22 cellular contexts compared by ENCODE assay signal in the genomic region with DNA sequence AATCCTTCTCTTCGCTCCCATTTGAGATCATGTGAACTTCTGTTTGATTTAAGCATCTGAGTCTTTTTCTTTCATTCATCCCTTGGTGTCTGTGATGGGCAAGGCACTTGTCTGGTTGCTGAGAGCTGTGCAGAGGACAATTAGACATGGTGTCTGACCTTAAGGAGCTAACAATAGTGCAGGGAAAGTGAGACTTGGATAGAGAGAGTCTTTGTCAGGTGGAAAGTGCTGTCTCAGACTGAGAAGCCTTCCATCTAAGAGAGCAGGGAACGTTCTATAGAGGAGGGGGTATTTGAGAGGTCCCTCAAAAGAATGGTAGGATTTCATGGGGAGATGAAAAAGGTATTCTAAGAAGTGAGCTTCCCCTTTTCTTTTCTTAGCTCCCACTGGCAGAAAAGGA. TPM values are rescaled to one million over a fixed set of nuclear protein-coding genes. Genes with fewer than 3 reads are reported as not detected.
DNase-seq lines count a peak whose midpoint lies in the region; ATAC-seq and TF ChIP-seq lines count a peak whose summit lies in the region.
"Had no signal": no experiment of that assay in that cellular context is flagged by ENCODE, and none has a peak within 500 bp of the region (broad histone marks: within the 10 kb centered on the region; RNA-seq: fewer than 3 reads in every experiment).

No MANE protein-coding gene starts in this region.

- H3F3A ChIP-seq in MM.1S (ENCODE audit: insufficient read depth, low read length) (no peaks in the 10 kb centered on the region), neural progenitor cell (ENCODE audit: low read depth) (no peaks in the 10 kb centered on the region)

- H3K4me3 ChIP-seq in cardiac muscle cell: no peak overlapping the region
- no peak overlapping the region for H3K4me3 ChIP-seq in MM.1S (ENCODE audit: low read length)
- no peak overlapping the region for H3K4me3 ChIP-seq in neural progenitor cell
- H3K4me3 ChIP-seq: SK-N-MC had no signal

- H3K27ac ChIP-seq in cardiac muscle cell (peak overlapping the region; percentile 28), MM.1S (ENCODE audit: low read length) (no peak overlapping the region), neural progenitor cell (no peak overlapping the region)
- H3K27ac ChIP-seq: C4-2B, SK-N-MC had no signal

- H3K4me1 ChIP-seq in cardiac muscle cell (ENCODE audit: low read depth) (peaks cover 5% of the 10 kb centered on the region), MM.1S (ENCODE audit: low read length) (peaks cover 6% of the 10 kb centered on the region), neural progenitor cell (no peaks in the 10 kb centered on the region)

- H3K4me2 ChIP-seq in MM.1S (ENCODE audit: low read depth, low read length): peak overlapping the region; percentile 20; the same call in 1 of the 2 replicates
- H3K4me2 ChIP-seq in neural progenitor cell: no peak overlapping the region

- ATAC-seq in Right ventricle myocardium inferior (no peak), HG03354 (IDR thresholded peaks at IDR 0.05; ENCODE audit: poor library complexity, severe bottlenecking, unreplicated experiment) (no peak)
- ATAC-seq: HCT116 had no signal

- H3K79me2 ChIP-seq in MM.1S (ENCODE audit: low read length): no peaks in the 10 kb centered on the region
- no peaks in the 10 kb centered on the region for H3K79me2 ChIP-seq in neural progenitor cell (ENCODE audit: low read depth)

- intact Hi-C loops in Right ventricle myocardium inferior (cut with DNase I): no loop called here

- 0 out of 2 replicates have a peak overlapping the region, but pooled peaks have one; percentile 18 for H2AFZ ChIP-seq in MM.1S (ENCODE audit: low read length)
- no peak overlapping the region for H2AFZ ChIP-seq in neural progenitor cell (replicated peaks)

- H3K27me3 Mint-ChIP-seq in brain: no peaks in the 10 kb centered on the region
- H3K27me3 Mint-ChIP-seq in neural progenitor cell (ENCODE audit: insufficient read depth, low read depth): peaks cover 2% of the 10 kb centered on the region
- no peaks in the 10 kb centered on the region for H3K27me3 Mint-ChIP-seq in osteocyte (ENCODE audit: unreplicated experiment)

- TF ChIP-seq CTCF in cardiac muscle cell (IDR thresholded peaks at IDR 0.05; ENCODE audit: low read depth, low read length) (no peak), MM.1S (IDR thresholded peaks at IDR 0.05; ENCODE audit: low read length) (no peak), brain (conservative IDR thresholded peaks at IDR 0.05) (no peak), neural progenitor cell (IDR thresholded peaks at IDR 0.05) (no peak), osteocyte (IDR thresholded peaks at IDR 0.05) (no peak)

- H3K36me3 Mint-ChIP-seq in brain (peaks cover 7% of the 10 kb centered on the region), neural progenitor cell (no peaks in the 10 kb centered on the region), osteocyte (ENCODE audit: unreplicated experiment) (no peaks in the 10 kb centered on the region)

- H3K4me3 Mint-ChIP-seq in brain (no peak overlapping the region), neural progenitor cell (no peak overlapping the region), osteocyte (ENCODE audit: unreplicated experiment) (no peak overlapping the region)

- H3K9ac ChIP-seq in MM.1S (ENCODE audit: low read length) (no peak overlapping the region), neural progenitor cell (no peak overlapping the region)

- H3K9me3 ChIP-seq in cardiac muscle cell (ENCODE audit: low read depth) (no peaks in the 10 kb centered on the region), MM.1S (replicated peaks; ENCODE audit: insufficient read depth, low read length) (no peaks in the 10 kb centered on the region), neural progenitor cell (ENCODE audit: low read depth) (no peaks in the 10 kb centered on the region)

- no peaks in the 10 kb centered on the region for H4K20me1 ChIP-seq in MM.1S (ENCODE audit: insufficient read depth, low read length)
- no peaks in the 10 kb centered on the region for H4K20me1 ChIP-seq in neural progenitor cell (ENCODE audit: low read depth)

- H3K9me3 Mint-ChIP-seq in brain (no peaks in the 10 kb centered on the region), neural progenitor cell (no peaks in the 10 kb centered on the region), osteocyte (ENCODE audit: unreplicated experiment) (no peaks in the 10 kb centered on the region)

- no peaks in the 10 kb centered on the region for H3K27me3 ChIP-seq in cardiac muscle cell
- H3K27me3 ChIP-seq in MM.1S (replicated peaks; ENCODE audit: insufficient read depth, low read length): no peaks in the 10 kb centered on the region
- H3K27me3 ChIP-seq in neural progenitor cell: no peaks in the 10 kb centered on the region

- peaks cover 16% of the 10 kb centered on the region for H3K4me1 Mint-ChIP-seq in brain
- H3K4me1 Mint-ChIP-seq in neural progenitor cell: peaks cover 10% of the 10 kb centered on the region
- no peaks in the 10 kb centered on the region for H3K4me1 Mint-ChIP-seq in osteocyte (ENCODE audit: unreplicated experiment)

- H3K27ac Mint-ChIP-seq in brain: peak overlapping the region in 4 of 5 experiments; percentile 41 to 61 (median 48)
- H3K27ac Mint-ChIP-seq in neural progenitor cell: peak overlapping the region; percentile 95
- H3K27ac Mint-ChIP-seq in osteocyte (ENCODE audit: unreplicated experiment): no peak overlapping the region

- no peaks in the 10 kb centered on the region for H3K9me2 ChIP-seq in MM.1S (replicated peaks; ENCODE audit: insufficient read depth, low read length)

- DNase-seq in cardiac muscle cell (ENCODE audit: low read depth in 1 of 2, low spot score in 1 of 2) (no peak), Right ventricle myocardium inferior (ENCODE audit: missing footprints) (no peak), MM.1S (no peak), neural progenitor cell (ENCODE audit: low spot score) (no peak), NCI-H1436 (lab: John Stamatoyannopoulos, UW) (no peak), osteocyte (ENCODE audit: extremely low spot score, unreplicated experiment) (no peak)
- DNase-seq: 8988T, AML-193, DMS53, GF-D8, NCI-H1092, NCI-H1436 treated with DMSO at 0.1 percent for 48 hours, NCI-H1930, NCI-H226, NCI-H524, NCI-H82, SHP77 had no signal

- H3K36me3 ChIP-seq in cardiac muscle cell: no peaks in the 10 kb centered on the region
- no peaks in the 10 kb centered on the region for H3K36me3 ChIP-seq in MM.1S (replicated peaks; ENCODE audit: insufficient read depth, low read length)
- no peaks in the 10 kb centered on the region for H3K36me3 ChIP-seq in neural progenitor cell

RNA-seq across cellular contexts. Expression of gene MICAL3, which starts 14.1 kb away (rescaled TPM):
- total RNA-seq in cardiac muscle cell (48.7 and 76.9 TPM in 2 replicates), Right ventricle myocardium inferior (85.7 TPM), neural progenitor cell (ENCODE audit: low replicate concordance) (32.7 and 33.6 TPM in 2 replicates), osteocyte (44.2 and 47.9 TPM in 2 replicates)
- polyA plus RNA-seq in cardiac muscle cell (26.6 and 27.3 TPM in 2 replicates), brain (ENCODE audit: insufficient read depth, low read depth, low replicate concordance) (30.9 TPM)
